ENCODE assay signal across 12 cellular contexts in the genomic region with DNA sequence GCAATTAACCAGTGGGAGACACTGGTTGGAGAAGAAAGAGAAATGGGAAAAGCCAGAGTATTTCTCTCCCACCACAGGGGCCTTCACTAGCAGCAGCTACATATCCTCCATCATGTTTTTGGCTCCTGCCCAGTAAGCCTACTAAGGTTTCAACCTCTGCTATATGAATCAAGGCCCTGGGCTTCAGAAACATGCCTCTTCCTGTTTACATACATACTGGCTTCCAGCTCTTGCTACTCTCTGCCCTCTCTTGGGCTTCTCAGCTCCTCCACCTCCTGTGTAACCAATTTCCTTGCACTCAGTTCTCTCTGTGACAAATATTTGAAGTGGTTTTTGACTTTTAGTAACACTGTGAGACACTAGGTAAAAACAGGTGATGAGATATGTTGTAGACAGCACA.
DNase-seq lines count a peak whose midpoint lies in the region; ATAC-seq and TF ChIP-seq lines count a peak whose summit lies in the region.
"Had no signal": no experiment of that assay in that cellular context is flagged by ENCODE, and none has a peak within 500 bp of the region (broad histone marks: within the 10 kb centered on the region; RNA-seq: fewer than 3 reads in every experiment).

No MANE protein-coding gene starts in this region.

- TF ChIP-seq POLR2A in suprapubic skin (IDR thresholded peaks at IDR 0.05), result no peak

- no peaks in the 10 kb centered on the region for H3K27me3 Mint-ChIP-seq in activated T-cell treated with anti-CD3 and anti-CD28 coated beads, Interleukin-2, amount 50 U/mL, for 72 hours (ENCODE audit: low read depth)

- no peaks in the 10 kb centered on the region for H3K9me3 ChIP-seq in suprapubic skin
- H3K9me3 ChIP-seq: prostate gland had no signal

- no peaks in the 10 kb centered on the region for H3K4me1 Mint-ChIP-seq in activated T-cell treated with anti-CD3 and anti-CD28 coated beads, Interleukin-2, amount 50 U/mL, for 72 hours (ENCODE audit: low read depth)

- H3K4me3 Mint-ChIP-seq in activated T-cell treated with anti-CD3 and anti-CD28 coated beads, Interleukin-2, amount 50 U/mL, for 72 hours, result no peak overlapping the region

- no peaks in the 10 kb centered on the region for H3K36me3 ChIP-seq in suprapubic skin
- H3K36me3 ChIP-seq: prostate gland had no signal

- no peak for TF ChIP-seq CTCF in suprapubic skin (IDR thresholded peaks at IDR 0.05)

- H3K4me1 ChIP-seq in suprapubic skin, result no peaks in the 10 kb centered on the region
- H3K4me1 ChIP-seq: prostate gland had no signal

- H3K27ac Mint-ChIP-seq in activated T-cell treated with anti-CD3 and anti-CD28 coated beads, Interleukin-2, amount 50 U/mL, for 72 hours, result no peak overlapping the region

- peaks cover 0 to 3% of the 10 kb centered on the region in 2 donors for H3K9me3 Mint-ChIP-seq in activated T-cell treated with anti-CD3 and anti-CD28 coated beads, Interleukin-2, amount 50 U/mL, for 72 hours

- ATAC-seq in activated T-cell treated with anti-CD3 and anti-CD28 coated beads, Interleukin-2, amount 50 U/mL, for 72 hours (replicated peaks in 1 of 2), result peak; percentile 44 to 77
- ATAC-seq in stimulated activated naive CD8-positive, alpha-beta T cell treated with anti-CD3 and anti-CD28 coated beads, Interleukin-15, Interleukin-2, amounts not matched to agents 100 U/mL and 50 U/mL, for 24 hours, result peak; percentile 40
- ATAC-seq in HG03196 (IDR thresholded peaks at IDR 0.05; ENCODE audit: unreplicated experiment), result no peak
- ATAC-seq in HG02885 (IDR thresholded peaks at IDR 0.05; ENCODE audit: poor library complexity, unreplicated experiment), result no peak
- ATAC-seq: esophagus mucosa had no signal

- H3K36me3 Mint-ChIP-seq in activated T-cell treated with anti-CD3 and anti-CD28 coated beads, Interleukin-2, amount 50 U/mL, for 72 hours (ENCODE audit: insufficient read depth in 2 of 2), result peaks cover 0 to under 1% of the 10 kb centered on the region in 2 donors

- no peaks in the 10 kb centered on the region for H3K27me3 ChIP-seq in suprapubic skin

- DNase-seq in activated T-cell treated with anti-CD3 and anti-CD28 coated beads, Interleukin-2, amount 50 U/mL, for 72 hours, result peak in 1 of 2 donors; percentile 3
- DNase-seq in activated T-cell treated with anti-CD3 and anti-CD28 coated beads, Interleukin-2, amount 50 U/mL, for 48 hours, result no peak
- peak; percentile 63 for DNase-seq in NCI-H510A (lab: John Stamatoyannopoulos, UW)
- DNase-seq in epithelial cell of prostate (ENCODE audit: low read depth, low spot score), result peak; percentile 29
- no peak for DNase-seq in stimulated activated naive CD8-positive, alpha-beta T cell treated with anti-CD3 and anti-CD28 coated beads, Interleukin-15, Interleukin-2, amounts not matched to agents 100 U/mL and 50 U/mL, for 24 hours
- no peak for DNase-seq in suprapubic skin (ENCODE audit: low spot score in 2 of 2)
- DNase-seq: activated naive CD4-positive, alpha-beta T cell treated with anti-CD3 and anti-CD28 coated beads, Interleukin-2, amount 50 U/mL, for 16 hours; KG1 had no signal

- no peak overlapping the region for H3K27ac ChIP-seq in epithelial cell of prostate
- H3K27ac ChIP-seq in suprapubic skin, result no peak overlapping the region
- H3K27ac ChIP-seq: prostate gland had no signal

- H3K4me3 ChIP-seq in suprapubic skin, result no peak overlapping the region
- H3K4me3 ChIP-seq: prostate gland had no signal

- TF ChIP-seq EP300 in suprapubic skin (IDR thresholded peaks at IDR 0.05), result no peak

Comparison
In these comparisons a context has a peak if more than half of its experiments do, and no peak if none do; other contexts are left out.
1. ATAC-seq: peak in activated T-cell treated with anti-CD3 and anti-CD28 coated beads, Interleukin-2, amount 50 U/mL, for 72 hours (2 of 2) and stimulated activated naive CD8-positive, alpha-beta T cell treated with anti-CD3 and anti-CD28 coated beads, Interleukin-15, Interleukin-2, amounts not matched to agents 100 U/mL and 50 U/mL, for 24 hours (single experiment); none in HG03196 (single experiment) and HG02885 (single experiment).
2. DNase-seq: peak in NCI-H510A (single experiment) and epithelial cell of prostate (single experiment); none in activated T-cell treated with anti-CD3 and anti-CD28 coated beads, Interleukin-2, amount 50 U/mL, for 48 hours (0 of 2), stimulated activated naive CD8-positive, alpha-beta T cell treated with anti-CD3 and anti-CD28 coated beads, Interleukin-15, Interleukin-2, amounts not matched to agents 100 U/mL and 50 U/mL, for 24 hours (single experiment) and suprapubic skin (0 of 2).